ENCODE assay signal across 31 cellular contexts in the genomic region with DNA sequence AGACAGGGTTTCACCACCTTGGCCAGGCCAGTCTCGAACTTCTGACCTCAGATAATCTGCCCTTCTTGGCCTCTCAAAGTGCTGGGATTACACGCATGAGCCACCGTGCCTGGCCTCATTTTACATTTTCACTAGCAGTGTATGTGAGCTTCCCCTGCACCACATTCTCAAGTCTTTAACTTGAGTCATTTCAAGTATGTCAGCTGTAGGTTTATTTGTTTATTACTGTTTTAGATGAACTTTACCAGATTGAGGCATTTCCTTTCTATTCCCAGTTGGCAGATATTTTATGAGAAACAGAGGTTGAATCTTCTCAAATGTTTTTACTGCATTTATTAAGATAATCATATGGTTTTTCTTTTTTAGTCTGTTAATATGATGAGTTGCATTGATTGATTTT.
A peak's percentile ranks its signal among the peaks of the same experiment; 100 is the strongest.
DNase-seq lines count a peak whose midpoint lies in the region; ATAC-seq and TF ChIP-seq lines count a peak whose summit lies in the region.
"Had no signal": no experiment of that assay in that cellular context is flagged by ENCODE, and none has a peak within 500 bp of the region (broad histone marks: within the 10 kb centered on the region; RNA-seq: fewer than 3 reads in every experiment).

No MANE protein-coding gene starts in this region.

- DNase-seq in HCEC 1CT (peak; percentile 57), T-helper 17 cell (no peak), fibroblast of mammary gland (ENCODE audit: low read depth) (peak; percentile 88), skeletal muscle cell (ENCODE audit: low read depth) (peak; percentile 49), superior temporal gyrus (ENCODE audit: extremely low spot score) (no peak), cerebellar cortex (ENCODE audit: low spot score) (no peak)
- DNase-seq: activated CD4-positive, alpha-beta T cell treated with anti-CD3 and anti-CD28 coated beads for 4 hours; activated CD8-positive, alpha-beta T cell treated with anti-CD3 and anti-CD28 coated beads, Interleukin-2, amount 10 ng/mL, durations not matched to agents 7 days and 5 days; activated T-cell treated with anti-CD3 and anti-CD28 coated beads for 4 hours; Caco-2; caudate nucleus; dermis blood vessel endothelial cell; GF-D8; immature natural killer cell; left colon; mucosa of descending colon; natural killer cell; NCI-H1417; NCI-H2029 treated with DMSO at 0.1 percent for 48 hours; NCI-H524 treated with DMSO at 0.1 percent for 48 hours; stimulated activated naive B cell treated with anti-CD40 and anti-IgM and Interleukin-4, amounts not matched to agents 10 μg/mL and 1 μg/mL and 100 μg/mL, for 72 hours; substantia nigra; T-helper 9 cell; WERI-Rb-1 had no signal

- no peak overlapping the region for H3K4me3 ChIP-seq in fibroblast of mammary gland (ENCODE audit: control insufficient read depth, low read depth, low read length)
- H3K4me3 ChIP-seq in skeletal muscle cell (ENCODE audit: low read depth, low read length) = no peak overlapping the region
- H3K4me3 ChIP-seq: K562, mucosa of descending colon, skin epidermis had no signal

- ATAC-seq in T-helper 17 cell = no peak
- no peak for ATAC-seq in GM21390 (IDR thresholded peaks at IDR 0.05; ENCODE audit: unreplicated experiment)
- ATAC-seq: activated CD8-positive, alpha-beta T cell treated with anti-CD3 and anti-CD28 coated beads, Interleukin-2, amount 10 ng/mL, durations not matched to agents 7 days and 5 days; esophagus mucosa; K562; left colon; mucosa of descending colon; natural killer cell; Right ventricle myocardium inferior; stimulated activated naive B cell treated with anti-CD40 and anti-IgM and Interleukin-4, amounts not matched to agents 10 μg/mL and 1 μg/mL and 100 μg/mL, for 72 hours had no signal

- TF ChIP-seq CTCF in fibroblast of mammary gland (conservative IDR thresholded peaks at IDR 0.05; ENCODE audit: control insufficient read depth, insufficient read depth, low read depth, low read length) = no peak

- peak overlapping the region; percentile 16 for H3K27ac Mint-ChIP-seq in T-helper 17 cell
- H3K27ac Mint-ChIP-seq: activated CD8-positive, alpha-beta T cell treated with anti-CD3 and anti-CD28 coated beads, Interleukin-2, amount 10 ng/mL, durations not matched to agents 7 days and 5 days; activated naive CD4-positive, alpha-beta T cell treated with anti-CD3 and anti-CD28 coated beads, Interleukin-2, amount 50 U/mL, for 24 hours; immature natural killer cell; natural killer cell; stimulated activated naive B cell treated with anti-CD40 and anti-IgM and Interleukin-4, amounts not matched to agents 10 μg/mL and 1 μg/mL and 100 μg/mL, for 72 hours; type B pancreatic cell had no signal

- no peaks in the 10 kb centered on the region for H3K4me1 Mint-ChIP-seq in T-helper 17 cell
- H3K4me1 Mint-ChIP-seq: activated naive CD4-positive, alpha-beta T cell treated with anti-CD3 and anti-CD28 coated beads, Interleukin-2, amount 50 U/mL, for 24 hours; immature natural killer cell; natural killer cell had no signal

- H3K4me3 Mint-ChIP-seq in T-helper 17 cell = no peak overlapping the region
- H3K4me3 Mint-ChIP-seq: activated CD8-positive, alpha-beta T cell treated with anti-CD3 and anti-CD28 coated beads, Interleukin-2, amount 10 ng/mL, durations not matched to agents 7 days and 5 days; activated naive CD4-positive, alpha-beta T cell treated with anti-CD3 and anti-CD28 coated beads, Interleukin-2, amount 50 U/mL, for 24 hours; immature natural killer cell; natural killer cell; stimulated activated naive B cell treated with anti-CD40 and anti-IgM and Interleukin-4, amounts not matched to agents 10 μg/mL and 1 μg/mL and 100 μg/mL, for 72 hours; type B pancreatic cell had no signal

- no peaks in the 10 kb centered on the region for H3K36me3 Mint-ChIP-seq in T-helper 17 cell (ENCODE audit: low read depth)
- H3K36me3 Mint-ChIP-seq: activated naive CD4-positive, alpha-beta T cell treated with anti-CD3 and anti-CD28 coated beads, Interleukin-2, amount 50 U/mL, for 24 hours; natural killer cell had no signal

- no peaks in the 10 kb centered on the region for H3K9me3 ChIP-seq in T-helper 17 cell (ENCODE audit: control insufficient read depth, low read length, poor library complexity, severe bottlenecking)
- H3K9me3 ChIP-seq: Caco-2 had no signal

- no peaks in the 10 kb centered on the region for H3K27me3 Mint-ChIP-seq in T-helper 17 cell
- H3K27me3 Mint-ChIP-seq: activated naive CD4-positive, alpha-beta T cell treated with anti-CD3 and anti-CD28 coated beads, Interleukin-2, amount 50 U/mL, for 24 hours; stimulated activated naive B cell treated with anti-CD40 and anti-IgM and Interleukin-4, amounts not matched to agents 10 μg/mL and 1 μg/mL and 100 μg/mL, for 72 hours; type B pancreatic cell had no signal

Comparison
In these comparisons a context has a peak if more than half of its experiments do, and no peak if none do; other contexts are left out.
1. DNase-seq: peak in HCEC 1CT (single experiment), fibroblast of mammary gland (single experiment) and skeletal muscle cell (single experiment); none in T-helper 17 cell (0 of 3), superior temporal gyrus (single experiment) and cerebellar cortex (single experiment).